8 cellular contexts compared by ENCODE assay signal in the genomic region with DNA sequence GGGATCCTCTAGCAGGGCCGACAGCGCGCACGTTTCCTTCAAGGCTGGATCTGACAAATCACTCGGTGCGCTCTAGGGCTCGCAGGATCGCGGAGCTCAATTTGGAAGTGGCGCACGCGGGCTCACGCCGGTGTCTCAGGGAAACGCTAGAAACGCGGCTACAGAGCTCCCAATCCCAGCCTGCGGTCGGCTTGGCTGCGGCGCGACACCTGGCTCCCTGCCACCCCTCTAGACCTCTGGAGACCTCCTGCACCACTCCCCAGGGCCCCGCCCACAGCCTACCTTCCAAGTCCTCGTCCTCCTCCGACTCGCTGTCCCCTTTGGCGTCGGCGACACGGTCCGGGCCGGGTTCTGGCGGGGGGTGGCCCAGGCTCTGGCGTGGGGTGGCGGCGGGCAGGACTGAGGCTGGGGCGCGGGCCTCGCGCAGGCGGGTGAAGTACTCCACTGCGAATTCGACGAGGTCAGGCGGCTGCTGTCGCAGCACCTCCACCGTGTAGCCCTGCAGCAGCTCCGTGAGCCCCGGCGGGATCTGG.
DNase-seq lines count a peak whose midpoint lies in the region; ATAC-seq lines count a peak whose summit lies in the region.

No MANE protein-coding gene starts in this region.

- H3K27me3 ChIP-seq in endocrine pancreas (ENCODE audit: control insufficient read depth, insufficient read depth, low read length) = no peaks in the 10 kb centered on the region

- H3K27me3 Mint-ChIP-seq in memory B cell = no peaks in the 10 kb centered on the region

- DNase-seq in AG08396 (ENCODE audit: low spot score) (peak; percentile 80), NCI-H748 treated with DMSO at 0.1 percent for 48 hours (lab: John Stamatoyannopoulos, UW) (peak; percentile 36), memory B cell (ENCODE audit: low spot score in 2 of 2) (peak; percentile 26 to 52)
- DNase-seq in activated CD8-positive, alpha-beta memory T cell treated with anti-CD3 and anti-CD28 coated beads, Interleukin-2, amount 50 U/mL, for 1 hour (ENCODE audit: extremely low read depth) = peak; percentile 26
- DNase-seq in stimulated activated CD8-positive, alpha-beta memory T cell treated with anti-CD3 and anti-CD28 coated beads, Interleukin-12 subunit alpha, Interleukin-12 subunit beta, amount 100 ng/mL, for 1 hour (ENCODE audit: low read depth) = peak; percentile 15

- H3K27ac Mint-ChIP-seq in memory B cell = peak overlapping the region; percentile 93

- peak overlapping the region; percentile 91 for H3K4me3 Mint-ChIP-seq in memory B cell

- no peaks in the 10 kb centered on the region for H3K9me3 ChIP-seq in endocrine pancreas (ENCODE audit: control insufficient read depth, low read length)

- H3K4me1 Mint-ChIP-seq in memory B cell = peaks cover 19% of the 10 kb centered on the region

- H3K9me3 Mint-ChIP-seq in memory B cell = no peaks in the 10 kb centered on the region

- peak overlapping the region; percentile 85 for H3K4me3 ChIP-seq in endocrine pancreas (ENCODE audit: control insufficient read depth, insufficient read depth, low read length)

- peaks cover 4% of the 10 kb centered on the region for H3K4me1 ChIP-seq in endocrine pancreas (ENCODE audit: control insufficient read depth, insufficient read depth, low read length)

- ATAC-seq in GM19025 (IDR thresholded peaks at IDR 0.05; ENCODE audit: low read depth, unreplicated experiment) (peak; percentile 31), HG03432 (IDR thresholded peaks at IDR 0.05; ENCODE audit: unreplicated experiment) (peak; percentile 36), memory B cell (ENCODE audit: low read depth) (peak; percentile 43)

- H3K36me3 ChIP-seq in endocrine pancreas (ENCODE audit: control insufficient read depth, insufficient read depth, low read length) = no peaks in the 10 kb centered on the region

- H3K9ac ChIP-seq in endocrine pancreas (ENCODE audit: control insufficient read depth, insufficient read depth, low read length) = peak overlapping the region; percentile 87

- H3K36me3 Mint-ChIP-seq in memory B cell = no peaks in the 10 kb centered on the region

Comparison
In these comparisons a context has a peak if more than half of its experiments do, and no peak if none do; other contexts are left out.
1. Peak in every context shown above with its lines: DNase-seq, ATAC-seq and H3K4me3 ChIP-seq.
2. DNase-seq: peak in every context shown above with its lines; median percentile 80 in AG08396; 39 in memory B cell; 36 in NCI-H748 treated with DMSO at 0.1 percent for 48 hours; 26 in activated CD8-positive, alpha-beta memory T cell treated with anti-CD3 and anti-CD28 coated beads, Interleukin-2, amount 50 U/mL, for 1 hour; 15 in stimulated activated CD8-positive, alpha-beta memory T cell treated with anti-CD3 and anti-CD28 coated beads, Interleukin-12 subunit alpha, Interleukin-12 subunit beta, amount 100 ng/mL, for 1 hour.